In the genomic region with DNA sequence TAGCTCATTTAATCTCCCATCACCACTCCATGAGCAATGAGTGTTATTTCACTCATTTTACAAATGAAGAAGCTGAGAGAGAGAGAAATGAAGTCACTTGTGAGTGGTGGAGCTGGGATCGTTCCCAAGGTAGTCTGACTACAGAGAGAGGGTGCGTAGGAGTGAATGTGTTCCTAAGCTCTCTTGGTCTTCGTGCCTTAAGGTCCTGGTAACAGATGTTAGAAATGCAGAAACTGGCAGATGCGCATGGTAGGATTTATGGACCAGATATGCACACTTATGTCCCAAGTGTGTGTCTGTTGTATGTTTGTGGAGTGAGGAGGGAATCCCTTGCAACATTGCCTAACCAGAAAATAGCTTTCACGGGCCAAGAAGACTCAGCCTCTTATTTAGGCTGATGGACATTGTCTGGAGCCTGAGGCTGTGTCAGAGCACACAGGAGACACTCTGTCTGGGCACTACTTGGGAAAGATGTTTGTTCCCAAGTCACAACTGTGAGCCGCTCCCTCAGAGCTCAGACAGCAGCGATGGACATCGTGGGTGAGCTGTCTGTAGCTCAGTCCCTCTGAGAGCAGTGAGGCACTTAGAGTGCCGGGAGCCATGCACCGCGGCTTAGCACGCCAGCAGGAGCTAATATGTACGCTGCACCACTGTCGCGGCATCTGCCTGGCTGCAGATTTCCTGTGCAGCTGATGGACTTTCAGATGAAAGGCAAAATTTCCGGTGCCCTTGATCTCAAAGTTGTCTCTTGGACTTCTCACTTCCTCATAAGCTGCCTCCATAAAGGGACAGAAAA, we compare ENCODE assay signal across 16 cellular contexts.
DNase-seq lines count a peak whose midpoint lies in the region; TF ChIP-seq lines count a peak whose summit lies in the region.
"Had no signal": no experiment of that assay in that cellular context is flagged by ENCODE, and none has a peak within 500 bp of the region (broad histone marks: within the 10 kb centered on the region; RNA-seq: fewer than 3 reads in every experiment).

No MANE protein-coding gene starts in this region.

- no peaks in the 10 kb centered on the region for H4K20me1 ChIP-seq in GM23248 (ENCODE audit: insufficient read depth)

- peak overlapping the region; percentile 11; the same call in 1 of the 2 replicates for H2AFZ ChIP-seq in GM23248

- peaks cover 17% of the 10 kb centered on the region; the same call in 1 of the 2 replicates for H3F3A ChIP-seq in GM23248 (ENCODE audit: insufficient read depth)

- in situ Hi-C loops in GM23248 (cut with MboI), result no loop called here

- 26 to 36% methylated on average over 16 of the region's 16 CpGs for WGBS in GM23248 (ENCODE audit: low coverage in 1 of 2, low lambda C conversion rate in 2 of 2, missing lambda C conversion rate in 2 of 2), 2 experiments

- H3K27me3 ChIP-seq in GM23248 (replicated peaks; ENCODE audit: insufficient read depth), result no peaks in the 10 kb centered on the region
- H3K27me3 ChIP-seq: pancreas had no signal

- DNase-seq in AG08395 (ENCODE audit: low spot score) (peak; percentile 49), GM23248 (peak; percentile 89), RPMI7951 (ENCODE audit: low read depth) (peak; percentile 71), fibroblast of villous mesenchyme (ENCODE audit: low read depth) (peak; percentile 88), foreskin melanocyte (no peak), NCI-H2196 treated with DMSO at 0.1 percent for 48 hours (lab: John Stamatoyannopoulos, UW; ENCODE audit: unreplicated experiment) (no peak)
- no peak for DNase-seq in activated T-cell treated with anti-CD3 and anti-CD28 coated beads, Interleukin-2, amount 50 U/mL, for 48 hours
- no peak for DNase-seq in stimulated activated CD4-positive, alpha-beta T cell treated with anti-CD3 and anti-CD28 coated beads, Interleukin-1b, Interleukin-23, amount 100 ng/mL, for 48 hours
- DNase-seq: activated B cell treated with CpG ODN at 0.5 μM for 24 hours; activated naive CD4-positive, alpha-beta T cell treated with Interleukin-2 at 50 U/mL for 16 hours; hippocampal formation; NCI-H1436 treated with DMSO at 0.1 percent for 48 hours; stimulated activated naive CD8-positive, alpha-beta T cell treated with anti-CD3 and anti-CD28 coated beads, Interleukin-15, Interleukin-2, amounts not matched to agents 100 U/mL and 50 U/mL, for 24 hours; upper lobe of right lung had no signal

- H3K9me2 ChIP-seq in GM23248 (ENCODE audit: insufficient read depth), result no peaks in the 10 kb centered on the region

- no peaks in the 10 kb centered on the region for H3K9me3 ChIP-seq in GM23248 (ENCODE audit: low read depth)

- H3K9ac ChIP-seq in GM23248, result peak overlapping the region; percentile 75

- H3K4me3 ChIP-seq in GM23248 (peak overlapping the region; percentile 44), fibroblast of villous mesenchyme (ENCODE audit: low read depth, low read length) (no peak overlapping the region)
- H3K4me3 ChIP-seq: pancreas, skin epidermis, upper lobe of right lung had no signal

- H3K4me1 ChIP-seq in GM23248 (ENCODE audit: insufficient read depth), result peaks cover 11% of the 10 kb centered on the region; the same call in 1 of the 2 replicates
- H3K4me1 ChIP-seq: pancreas, upper lobe of right lung had no signal

- H3K36me3 ChIP-seq in GM23248 (ENCODE audit: low read depth), result no peaks in the 10 kb centered on the region
- H3K36me3 ChIP-seq: pancreas, upper lobe of right lung had no signal

- peak overlapping the region; percentile 73 for H3K27ac ChIP-seq in GM23248
- H3K27ac ChIP-seq: pancreas, upper lobe of right lung had no signal

- peak overlapping the region; percentile 69 for H3K4me2 ChIP-seq in GM23248 (ENCODE audit: unreplicated experiment)

- no peaks in the 10 kb centered on the region for H3K79me2 ChIP-seq in GM23248 (ENCODE audit: insufficient read depth)

- TF ChIP-seq CTCF in fibroblast of villous mesenchyme (IDR thresholded peaks at IDR 0.05; ENCODE audit: insufficient read depth, low read depth, low read length), result no peak

Comparison
In these comparisons a context has a peak if more than half of its experiments do, and no peak if none do; other contexts are left out.
1. DNase-seq: peak in AG08395 (single experiment), GM23248 (single experiment), RPMI7951 (single experiment) and fibroblast of villous mesenchyme (single experiment); none in activated T-cell treated with anti-CD3 and anti-CD28 coated beads, Interleukin-2, amount 50 U/mL, for 48 hours (0 of 2), foreskin melanocyte (single experiment), NCI-H2196 treated with DMSO at 0.1 percent for 48 hours (single experiment) and stimulated activated CD4-positive, alpha-beta T cell treated with anti-CD3 and anti-CD28 coated beads, Interleukin-1b, Interleukin-23, amount 100 ng/mL, for 48 hours (single experiment).